ENCODE assay signal across 26 cellular contexts in the genomic region with DNA sequence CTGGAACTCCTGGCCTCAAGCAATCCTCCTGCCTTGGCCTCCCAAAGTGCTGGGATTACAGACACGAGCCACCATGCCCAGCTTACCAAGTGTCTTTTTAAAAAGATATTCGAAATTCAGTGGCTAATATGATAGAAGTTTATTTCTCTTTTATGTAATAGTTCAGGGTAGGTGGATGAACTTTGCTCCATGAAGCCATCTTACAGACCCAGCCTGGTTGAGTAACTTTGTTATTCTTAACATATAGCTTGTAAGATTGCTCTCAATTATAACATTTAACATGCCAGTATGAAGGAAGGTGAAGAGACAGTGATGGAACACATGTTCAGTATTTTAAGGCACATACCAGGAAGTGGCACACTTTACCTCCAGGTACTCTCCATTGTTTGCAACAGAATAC. TPM values are rescaled to one million over a fixed set of nuclear protein-coding genes. Genes with fewer than 3 reads are reported as not detected.
"Had no signal": no experiment of that assay in that cellular context is flagged by ENCODE, and none has a peak within 500 bp of the region (broad histone marks: within the 10 kb centered on the region; RNA-seq: fewer than 3 reads in every experiment).

No MANE protein-coding gene starts in this region.

- H3K27ac ChIP-seq: KMS-11, SJCRH30 had no signal

- ATAC-seq: activated T-cell treated with anti-CD3 and anti-CD28 coated beads, Interleukin-2, amount 50 U/mL, for 4 hours; Panc1 had no signal

- DNase-seq: activated CD4-positive, alpha-beta memory T cell treated with anti-CD3 and anti-CD28 coated beads for 36 hours; activated CD4-positive, alpha-beta T cell treated with anti-CD3 and anti-CD28 coated beads, Interleukin-2, amount 10 ng/mL, durations not matched to agents 7 days and 5 days; activated CD4-positive, CD25-positive, alpha-beta regulatory T cell; activated CD8-positive, alpha-beta memory T cell treated with anti-CD3 and anti-CD28 coated beads for 24 hours; activated gamma-delta T cell; activated naive CD4-positive, alpha-beta T cell treated with anti-CD3 and anti-CD28 coated beads for 36 hours; activated T-cell treated with anti-CD3 and anti-CD28 coated beads, Interleukin-2, amount 50 U/mL, for 4 hours; amygdala; NCI-H1092; NCI-H1417 treated with DMSO at 0.1 percent for 48 hours; NCI-H2029 treated with DMSO at 0.1 percent for 48 hours; NCI-H510A; Right ventricle myocardium superior; RPMI8226; SJCRH30; SK-N-SH; T-helper 9 cell had no signal

- H3K9me2 ChIP-seq: SK-N-SH had no signal

- H3K27me3 ChIP-seq: SJCRH30 had no signal

- H3K4me1 Mint-ChIP-seq: activated CD4-positive, alpha-beta T cell treated with anti-CD3 and anti-CD28 coated beads, Interleukin-2, amount 10 ng/mL, durations not matched to agents 7 days and 5 days; brain; central memory CD8-positive, alpha-beta T cell had no signal

- H3K9ac ChIP-seq: KMS-11, SK-N-SH had no signal

- H3K27ac Mint-ChIP-seq: activated CD4-positive, alpha-beta memory T cell treated with anti-CD3 and anti-CD28 coated beads for 36 hours; activated CD4-positive, alpha-beta T cell treated with anti-CD3 and anti-CD28 coated beads, Interleukin-2, amount 10 ng/mL, durations not matched to agents 7 days and 5 days; activated naive CD4-positive, alpha-beta T cell treated with anti-CD3 and anti-CD28 coated beads for 36 hours; activated naive CD8-positive, alpha-beta T cell; brain; T-helper 1 cell treated with Interleukin-12 subunit alpha and Interleukin-12 subunit beta and Interleukin-4 antibody, amounts not matched to agents 30 μg/mL and 1 μg/mL, for 36 hours had no signal

- H3K9me3 ChIP-seq: SJCRH30, SK-N-SH had no signal

- H3K9me3 Mint-ChIP-seq: activated CD4-positive, alpha-beta memory T cell treated with anti-CD3 and anti-CD28 coated beads for 36 hours; activated CD4-positive, alpha-beta T cell treated with anti-CD3 and anti-CD28 coated beads, Interleukin-2, amount 10 ng/mL, durations not matched to agents 7 days and 5 days; central memory CD8-positive, alpha-beta T cell; T-helper 1 cell treated with Interleukin-12 subunit alpha and Interleukin-12 subunit beta and Interleukin-4 antibody, amounts not matched to agents 30 μg/mL and 1 μg/mL, for 36 hours had no signal

- H3K36me3 ChIP-seq: SJCRH30 had no signal

- H3K27me3 Mint-ChIP-seq: brain had no signal

- H3K4me1 ChIP-seq: SJCRH30 had no signal

- FAIRE-seq: astrocyte had no signal

- H3K4me3 ChIP-seq: SJCRH30 had no signal

- H3K4me3 Mint-ChIP-seq: activated CD4-positive, alpha-beta memory T cell treated with anti-CD3 and anti-CD28 coated beads for 36 hours; activated CD4-positive, alpha-beta T cell treated with anti-CD3 and anti-CD28 coated beads, Interleukin-2, amount 10 ng/mL, durations not matched to agents 7 days and 5 days; activated naive CD4-positive, alpha-beta T cell treated with anti-CD3 and anti-CD28 coated beads for 36 hours; activated naive CD8-positive, alpha-beta T cell; activated T-cell treated with anti-CD3 and anti-CD28 coated beads, Interleukin-2, amount 50 U/mL, for 4 hours; brain; central memory CD8-positive, alpha-beta T cell; T-helper 1 cell treated with Interleukin-12 subunit alpha and Interleukin-12 subunit beta and Interleukin-4 antibody, amounts not matched to agents 30 μg/mL and 1 μg/mL, for 36 hours had no signal

- H3K4me2 ChIP-seq: KMS-11, SK-N-SH had no signal

- H3K36me3 Mint-ChIP-seq: activated CD4-positive, alpha-beta memory T cell treated with anti-CD3 and anti-CD28 coated beads for 36 hours; activated naive CD8-positive, alpha-beta T cell; brain had no signal

RNA-seq across cellular contexts. Expression of a gene that starts 42.4 kb away (rescaled TPM):
- total RNA-seq: activated CD4-positive, alpha-beta memory T cell treated with anti-CD3 and anti-CD28 coated beads for 36 hours; activated CD4-positive, alpha-beta T cell treated with anti-CD3 and anti-CD28 coated beads, Interleukin-2, amount 10 ng/mL, durations not matched to agents 7 days and 5 days; activated naive CD4-positive, alpha-beta T cell treated with anti-CD3 and anti-CD28 coated beads for 36 hours; OCI-LY7; Right ventricle myocardium superior had no signal
- polyA plus RNA-seq: SK-N-SH had no signal

RNA-seq across cellular contexts. Expression of a gene that starts 52.5 kb away (rescaled TPM):
- total RNA-seq: activated CD4-positive, alpha-beta memory T cell treated with anti-CD3 and anti-CD28 coated beads for 36 hours; activated CD4-positive, alpha-beta T cell treated with anti-CD3 and anti-CD28 coated beads, Interleukin-2, amount 10 ng/mL, durations not matched to agents 7 days and 5 days; activated naive CD4-positive, alpha-beta T cell treated with anti-CD3 and anti-CD28 coated beads for 36 hours; activated T-cell treated with anti-CD3 and anti-CD28 coated beads, Interleukin-2, amount 50 U/mL, for 4 hours; MCF 10A; OCI-LY7; Right ventricle myocardium superior had no signal
- polyA plus RNA-seq: SK-N-SH had no signal
